Comparison of ENCODE assay signal across 21 cellular contexts in genomic region chr2:96463119-96463518, GRCh38. TPM values are rescaled to one million over a fixed set of nuclear protein-coding genes. Genes with fewer than 3 reads are reported as not detected.
"Had no signal": no experiment of that assay in that cellular context is flagged by ENCODE, and none has a peak within 500 bp of the region (broad histone marks: within the 10 kb centered on the region; RNA-seq: fewer than 3 reads in every experiment).

No MANE protein-coding gene starts in this region.

- H3K27ac Mint-ChIP-seq: memory B cell; natural killer cell; stimulated activated memory B cell treated with anti-CD40 and anti-IgM and Interleukin-4, amounts not matched to agents 10 μg/mL and 1 μg/mL and 100 μg/mL, for 72 hours had no signal

- H3K27me3 Mint-ChIP-seq: memory B cell; stimulated activated memory B cell treated with anti-CD40 and anti-IgM and Interleukin-4, amounts not matched to agents 10 μg/mL and 1 μg/mL and 100 μg/mL, for 72 hours had no signal

- H3K4me1 Mint-ChIP-seq: memory B cell; natural killer cell; stimulated activated memory B cell treated with anti-CD40 and anti-IgM and Interleukin-4, amounts not matched to agents 10 μg/mL and 1 μg/mL and 100 μg/mL, for 72 hours had no signal

- DNase-seq: dorsolateral prefrontal cortex; effector CD4-positive, alpha-beta T cell; head of caudate nucleus; left ventricle myocardium superior; natural killer cell; occipital lobe; ovary; posterior cingulate gyrus; psoas muscle; right cardiac atrium; spleen; stimulated activated CD4-positive, alpha-beta T cell treated with anti-CD3 and anti-CD28 coated beads, Interleukin-4, amount 100 ng/mL, for 4 hours; stimulated activated naive CD8-positive, alpha-beta T cell treated with anti-CD3 and anti-CD28 coated beads, Interleukin-15, Interleukin-2, amounts not matched to agents 100 U/mL and 50 U/mL, for 24 hours; substantia nigra; testis; tibial artery; upper lobe of left lung had no signal

- ATAC-seq: left ventricle myocardium superior; natural killer cell; psoas muscle; right cardiac atrium; stimulated activated memory B cell treated with anti-CD40 and anti-IgM and Interleukin-4, amounts not matched to agents 10 μg/mL and 1 μg/mL and 100 μg/mL, for 72 hours; stimulated activated naive CD8-positive, alpha-beta T cell treated with anti-CD3 and anti-CD28 coated beads, Interleukin-15, Interleukin-2, amounts not matched to agents 100 U/mL and 50 U/mL, for 24 hours had no signal

- H3K9me3 Mint-ChIP-seq: natural killer cell had no signal

- H3K4me3 Mint-ChIP-seq: memory B cell; natural killer cell; stimulated activated memory B cell treated with anti-CD40 and anti-IgM and Interleukin-4, amounts not matched to agents 10 μg/mL and 1 μg/mL and 100 μg/mL, for 72 hours had no signal

- H3K36me3 Mint-ChIP-seq: memory B cell; natural killer cell; stimulated activated memory B cell treated with anti-CD40 and anti-IgM and Interleukin-4, amounts not matched to agents 10 μg/mL and 1 μg/mL and 100 μg/mL, for 72 hours had no signal

RNA-seq across cellular contexts. Expression of gene NEURL3, which starts 42.0 kb away (rescaled TPM):
- total RNA-seq: fibroblast of villous mesenchyme, frontal cortex, left ventricle myocardium superior, natural killer cell, ovary had no signal
